Comparison of ENCODE assay signal across 8 cellular contexts in the genomic region with DNA sequence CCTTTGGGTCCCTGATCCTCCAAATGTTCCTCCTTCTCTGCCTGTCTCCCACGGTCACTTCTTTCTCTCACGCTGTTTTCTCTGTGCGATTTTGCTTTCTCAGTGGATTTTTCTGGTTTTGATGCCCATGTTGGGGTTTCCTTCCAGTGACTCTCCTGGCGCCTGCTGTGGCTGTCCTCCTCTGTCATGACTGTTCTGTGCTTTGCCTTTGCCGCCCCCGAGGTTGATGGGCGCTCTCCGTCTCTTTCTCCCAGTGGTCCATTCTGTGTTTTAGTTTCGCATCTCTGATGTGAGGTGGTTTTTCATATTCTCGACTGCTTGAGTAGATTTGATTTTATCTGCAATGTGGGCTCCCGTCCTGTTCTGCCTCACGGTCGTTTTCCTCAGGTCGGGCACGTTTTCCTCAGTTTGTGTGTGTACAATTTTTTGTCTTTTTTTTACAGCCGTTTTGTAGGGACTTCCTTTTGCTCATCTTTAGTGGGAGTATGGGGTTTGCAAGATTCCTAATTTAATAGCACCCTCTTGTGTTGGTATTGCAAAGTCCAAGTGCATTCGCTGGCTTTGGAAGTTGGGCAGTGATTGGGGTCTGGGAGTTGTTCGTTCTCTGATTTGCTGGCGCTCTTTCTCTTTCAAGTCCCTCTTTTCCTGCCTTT.
A peak's percentile ranks its signal among the peaks of the same experiment; 100 is the strongest.
DNase-seq lines count a peak whose midpoint lies in the region; ATAC-seq, FAIRE-seq and TF ChIP-seq lines count a peak whose summit lies in the region.

No MANE protein-coding gene starts in this region.

- H3K4me1 Mint-ChIP-seq in CD14-positive monocyte = peaks cover 12% of the 10 kb centered on the region
- H3K4me1 Mint-ChIP-seq in activated T-helper 17 cell treated with anti-CD3 and anti-CD28 coated beads, Interleukin-2, amount 50 U/mL, for 72 hours = peaks cover 11% of the 10 kb centered on the region

- H3K27me3 ChIP-seq in pancreas = no peaks in the 10 kb centered on the region
- H3K27me3 ChIP-seq in MG63 = no peaks in the 10 kb centered on the region

- H3K4me1 ChIP-seq in pancreas = peaks cover 0 to 3% (median under 1%) of the 10 kb centered on the region in 3 donors

- peak overlapping the region in 1 of 2 donors; percentile 64 for H3K4me3 Mint-ChIP-seq in CD14-positive monocyte
- H3K4me3 Mint-ChIP-seq in activated T-helper 17 cell treated with anti-CD3 and anti-CD28 coated beads, Interleukin-2, amount 50 U/mL, for 72 hours = peak overlapping the region; percentile 50

- TF ChIP-seq POLR2A in GM12892 (IDR thresholded peaks at IDR 0.05; ENCODE audit: low read depth, low read length) = no peak

- H3K36me3 ChIP-seq in pancreas (no peaks in the 10 kb centered on the region), MG63 (no peaks in the 10 kb centered on the region)

- WGBS in pancreas, 2 donors = 37 to 41% methylated on average over 19 of the region's 19 CpGs

- H3K27ac ChIP-seq in pancreas = no peak overlapping the region

- H3K4me3 ChIP-seq in pancreas (no peak overlapping the region), MG63 (no peak overlapping the region)

- ATAC-seq in activated T-helper 17 cell treated with anti-CD3 and anti-CD28 coated beads, Interleukin-2, amount 50 U/mL, for 72 hours (replicated peaks) = peak; percentile 69
- peak; percentile 53 to 87 (median 82) for ATAC-seq in pancreas
- no peak for ATAC-seq in GM19023 (IDR thresholded peaks at IDR 0.05; ENCODE audit: unreplicated experiment)

- FAIRE-seq in GM12892 (lab: Jason Lieb, UNC) (peak; percentile 56), pancreas (lab: Jason Lieb, UNC) (no peak)

- TF ChIP-seq CTCF in CD14-positive monocyte (IDR thresholded peaks at IDR 0.05) (peak; percentile 71), pancreas (IDR thresholded peaks at IDR 0.05) (peak in 3 of 4 donors; percentile 23 to 54 (median 51))

- DNase-seq in CD14-positive monocyte (ENCODE audit: low spot score) (no peak), GM12892 (ENCODE audit: insufficient read length) (no peak), NCI-H1694 treated with DMSO at 0.1 percent for 48 hours (lab: John Stamatoyannopoulos, UW) (peak; percentile 15), head of caudate nucleus (peak in 27 of 42 donors; percentile 8 to 83 (median 34)), pancreas (peak in 1 of 6 donors; percentile 44), MG63 (no peak)

- peaks cover 6 to 13% of the 10 kb centered on the region in 2 donors for H3K36me3 Mint-ChIP-seq in CD14-positive monocyte
- no peaks in the 10 kb centered on the region for H3K36me3 Mint-ChIP-seq in activated T-helper 17 cell treated with anti-CD3 and anti-CD28 coated beads, Interleukin-2, amount 50 U/mL, for 72 hours (ENCODE audit: low read depth)

- H3K27ac Mint-ChIP-seq in CD14-positive monocyte = peak overlapping the region in 1 of 7 donors; percentile 7
- H3K27ac Mint-ChIP-seq in activated T-helper 17 cell treated with anti-CD3 and anti-CD28 coated beads, Interleukin-2, amount 50 U/mL, for 72 hours = peak overlapping the region; percentile 34

- H3K27me3 Mint-ChIP-seq in CD14-positive monocyte (ENCODE audit: low read depth in 3 of 3) = peaks cover 0 to 2% (median 0%) of the 10 kb centered on the region in 3 donors
- H3K27me3 Mint-ChIP-seq in activated T-helper 17 cell treated with anti-CD3 and anti-CD28 coated beads, Interleukin-2, amount 50 U/mL, for 72 hours = no peaks in the 10 kb centered on the region

- H3K9me3 Mint-ChIP-seq in CD14-positive monocyte = peaks cover 0 to 2% (median 0%) of the 10 kb centered on the region in 7 donors
- H3K9me3 Mint-ChIP-seq in activated T-helper 17 cell treated with anti-CD3 and anti-CD28 coated beads, Interleukin-2, amount 50 U/mL, for 72 hours = no peaks in the 10 kb centered on the region

- intact Hi-C loops in CD14-positive monocyte (cut with micrococcal nuclease) = loop anchor here (1.0 to 10.0 kb wide), 9 partner anchors 40 to 413 kb away; partner anchors contain the start of genes INPP5A (in 2 of the 2) and PWWP2B (in 1 of the 2)
- intact Hi-C loops in head of caudate nucleus (cut with DNase I) = loop anchor here (2.0 to 10.0 kb wide), 2 partner anchors 179 to 243 kb away; partner anchors contain the start of gene PWWP2B
- intact Hi-C loops in pancreas (cut with DNase I) = loop anchor here in 2 of 3 donors (5.0 to 10.0 kb wide), 3 partner anchors 180 to 413 kb away; no protein-coding TSS in a partner anchor

- H3K9me3 ChIP-seq in pancreas (no peaks in the 10 kb centered on the region), MG63 (no peaks in the 10 kb centered on the region)

Comparison
In these comparisons a context has a peak if more than half of its experiments do, and no peak if none do; other contexts are left out.
1. DNase-seq: peak in NCI-H1694 treated with DMSO at 0.1 percent for 48 hours (single experiment) and head of caudate nucleus (27 of 42); none in CD14-positive monocyte (single experiment), GM12892 (single experiment) and MG63 (single experiment).